ENCODE assay signal across 18 cellular contexts in genomic region chr15:63461230-63461629, GRCh38. TPM values are rescaled to one million over a fixed set of nuclear protein-coding genes. Genes with fewer than 3 reads are reported as not detected.
DNase-seq lines count a peak whose midpoint lies in the region; ATAC-seq and TF ChIP-seq lines count a peak whose summit lies in the region.
"Had no signal": no experiment of that assay in that cellular context is flagged by ENCODE, and none has a peak within 500 bp of the region (broad histone marks: within the 10 kb centered on the region; RNA-seq: fewer than 3 reads in every experiment).

No MANE protein-coding gene starts in this region.

- peaks cover 3% of the 10 kb centered on the region for H3K9me3 ChIP-seq in iPS-18a (ENCODE audit: control insufficient read depth, low read depth, low read length)
- no peaks in the 10 kb centered on the region for H3K9me3 ChIP-seq in PC-3 (ENCODE audit: low read length)
- H3K9me3 ChIP-seq: neutrophil had no signal

- peak overlapping the region; percentile 13 for H3K4me3 ChIP-seq in iPS-18a (ENCODE audit: low read length)
- no peak overlapping the region for H3K4me3 ChIP-seq in PC-3 (ENCODE audit: low read length)
- H3K4me3 ChIP-seq: SK-N-MC had no signal

- H3K9me3 Mint-ChIP-seq in brain: peaks cover 0 to 20% (median 7%) of the 10 kb centered on the region in 5 experiments
- H3K9me3 Mint-ChIP-seq: activated T-cell treated with anti-CD3 and anti-CD28 coated beads, Interleukin-2, amount 50 U/mL, for 4 hours; stimulated activated memory B cell treated with anti-CD40 and anti-IgM and Interleukin-4, amounts not matched to agents 10 μg/mL and 1 μg/mL and 100 μg/mL, for 72 hours had no signal

- H3K27ac ChIP-seq in iPS-18a (ENCODE audit: low read length): no peak overlapping the region
- no peak overlapping the region for H3K27ac ChIP-seq in PC-3 (ENCODE audit: low read length)
- H3K27ac ChIP-seq: SK-N-MC had no signal

- no peak overlapping the region for H3K4me2 ChIP-seq in PC-3 (ENCODE audit: low read length)

- intact Hi-C loops in PC-3 (cut with micrococcal nuclease): loop anchor here (5.0 to 10.0 kb wide), 2 partner anchors 56 to 174 kb away; no protein-coding TSS in a partner anchor

- DNase-seq in G401 (ENCODE audit: low spot score): peak; percentile 21
- peak; percentile 68 for DNase-seq in putamen (ENCODE audit: low spot score)
- DNase-seq in D341Med (ENCODE audit: low spot score): no peak
- DNase-seq in inferior parietal cortex (ENCODE audit: extremely low spot score): no peak
- no peak for DNase-seq in NCI-H1048 (lab: John Stamatoyannopoulos, UW)
- DNase-seq in PC-3: no peak
- DNase-seq: activated T-cell treated with anti-CD3 and anti-CD28 coated beads, Interleukin-2, amount 50 U/mL, for 4 hours; GF-D8; NCI-H1930; NCI-H82; stimulated activated CD4-positive, alpha-beta T cell treated with anti-CD3 and anti-CD28 coated beads, Interleukin-2, amount 100 ng/mL, for 48 hours had no signal

- H3K36me3 ChIP-seq in iPS-18a (ENCODE audit: control insufficient read depth, low read depth, low read length) (no peaks in the 10 kb centered on the region), PC-3 (ENCODE audit: low read depth, low read length) (no peaks in the 10 kb centered on the region)
- H3K36me3 ChIP-seq: neutrophil had no signal

- no peaks in the 10 kb centered on the region for H3K27me3 Mint-ChIP-seq in brain
- H3K27me3 Mint-ChIP-seq: stimulated activated memory B cell treated with anti-CD40 and anti-IgM and Interleukin-4, amounts not matched to agents 10 μg/mL and 1 μg/mL and 100 μg/mL, for 72 hours had no signal

- TF ChIP-seq CTCF in brain (conservative IDR thresholded peaks at IDR 0.05) (peak in 1 of 2 experiments; percentile 20), PC-3 (conservative IDR thresholded peaks at IDR 0.05; ENCODE audit: low read depth, low read length) (no peak)

- no peaks in the 10 kb centered on the region for H3F3A ChIP-seq in PC-3 (ENCODE audit: low read length, unreplicated experiment)

- no peaks in the 10 kb centered on the region for H3K9me2 ChIP-seq in PC-3 (replicated peaks; ENCODE audit: low read length)

- H3K36me3 Mint-ChIP-seq in brain: peaks cover 6% of the 10 kb centered on the region
- H3K36me3 Mint-ChIP-seq: CD14-positive monocyte; stimulated activated memory B cell treated with anti-CD40 and anti-IgM and Interleukin-4, amounts not matched to agents 10 μg/mL and 1 μg/mL and 100 μg/mL, for 72 hours had no signal

- H3K9ac ChIP-seq in iPS-18a (ENCODE audit: low read length) (no peak overlapping the region), PC-3 (ENCODE audit: low read length) (no peak overlapping the region)

- no peak for ATAC-seq in PC-3
- ATAC-seq: activated CD4-positive, CD25-positive, alpha-beta regulatory T cell treated with anti-CD3 and anti-CD28 coated beads, Interleukin-2, amount 50 U/mL, for 24 hours; activated T-cell treated with anti-CD3 and anti-CD28 coated beads, Interleukin-2, amount 50 U/mL, for 4 hours; stimulated activated memory B cell treated with anti-CD40 and anti-IgM and Interleukin-4, amounts not matched to agents 10 μg/mL and 1 μg/mL and 100 μg/mL, for 72 hours had no signal

- H2AFZ ChIP-seq in PC-3 (ENCODE audit: low read length): no peak overlapping the region

- POLR2A ChIA-PET in PC-3 (lab: Charles Lee; ENCODE audit: unreplicated experiment): no interaction called here

- no TSS peak for BruUV-seq in PC-3 (replicated peaks; lab: Mats Ljungman, UMichigan)

- H3K79me2 ChIP-seq in PC-3 (ENCODE audit: low read length): no peaks in the 10 kb centered on the region

- H3K4me1 ChIP-seq in iPS-18a (ENCODE audit: control insufficient read depth, low read depth, low read length) (peaks cover 8% of the 10 kb centered on the region), PC-3 (ENCODE audit: insufficient read depth, low read length) (peaks cover 20% of the 10 kb centered on the region)

- peaks cover 65% of the 10 kb centered on the region for H3K4me1 Mint-ChIP-seq in brain
- H3K4me1 Mint-ChIP-seq: stimulated activated memory B cell treated with anti-CD40 and anti-IgM and Interleukin-4, amounts not matched to agents 10 μg/mL and 1 μg/mL and 100 μg/mL, for 72 hours had no signal

- H3K4me3 Mint-ChIP-seq in brain: peak overlapping the region in 2 of 5 experiments; percentile 15 to 42
- H3K4me3 Mint-ChIP-seq: activated T-cell treated with anti-CD3 and anti-CD28 coated beads, Interleukin-2, amount 50 U/mL, for 4 hours; CD14-positive monocyte; stimulated activated memory B cell treated with anti-CD40 and anti-IgM and Interleukin-4, amounts not matched to agents 10 μg/mL and 1 μg/mL and 100 μg/mL, for 72 hours had no signal

- peaks cover 5% of the 10 kb centered on the region for H3K27me3 ChIP-seq in iPS-18a (ENCODE audit: control insufficient read depth, insufficient read depth, low read length)
- H3K27me3 ChIP-seq in PC-3 (ENCODE audit: low read length): no peaks in the 10 kb centered on the region
- H3K27me3 ChIP-seq: neutrophil had no signal

- CTCF ChIA-PET in PC-3 (lab: Charles Lee): interaction anchor here (0.6 kb wide), 1 partner anchor 622 kb away, joined by 3 read pairs; no protein-coding TSS in a partner anchor

- in situ Hi-C loops in G401 (cut with HindIII; ENCODE audit: low sequenced_read_pairs): no loop called here

- H4K20me1 ChIP-seq in PC-3 (ENCODE audit: low read length): no peaks in the 10 kb centered on the region

- peak overlapping the region; percentile 40 to 95 (median 92) for H3K27ac Mint-ChIP-seq in brain
- H3K27ac Mint-ChIP-seq: stimulated activated memory B cell treated with anti-CD40 and anti-IgM and Interleukin-4, amounts not matched to agents 10 μg/mL and 1 μg/mL and 100 μg/mL, for 72 hours had no signal

RNA-seq across cellular contexts. Expression of gene USP3, which starts 43.2 kb away (rescaled TPM):
- total RNA-seq in G401 (2014; rRNA removed; shearing (Covaris generic)): 27.3 and 28.5 TPM in 2 replicates
- polyA plus RNA-seq in brain (ENCODE audit: insufficient read depth, low read depth, low replicate concordance): 20.7 TPM
- total RNA-seq in PC-3 (2014; rRNA removed): 26.9 and 27.3 TPM in 2 replicates

Comparison
In these comparisons a context has a peak if more than half of its experiments do, and no peak if none do; other contexts are left out.
1. DNase-seq: peak in G401 (single experiment) and putamen (single experiment); none in D341Med (single experiment), inferior parietal cortex (single experiment), NCI-H1048 (single experiment) and PC-3 (single experiment).